Comparison of ENCODE assay signal across 27 cellular contexts in the genomic region with DNA sequence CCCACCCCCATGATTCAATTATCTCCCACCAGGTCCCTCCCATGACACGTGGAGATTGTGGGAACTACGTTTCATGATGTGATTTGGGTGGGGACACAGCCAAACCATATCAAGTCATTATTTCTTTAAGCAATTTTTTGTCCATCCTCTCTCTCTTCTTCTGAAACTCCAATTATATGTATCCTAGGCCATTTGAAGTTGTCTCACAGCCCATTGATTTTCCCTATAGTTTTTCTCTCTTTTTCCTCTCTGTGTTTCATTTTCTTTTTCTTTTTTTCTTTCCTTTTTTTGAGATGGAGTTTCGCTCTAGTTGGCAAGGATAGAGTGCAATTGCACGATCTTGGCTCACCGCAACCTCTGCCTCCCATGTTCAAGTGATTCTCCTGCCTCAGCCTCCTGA.
"Had no signal": no experiment of that assay in that cellular context is flagged by ENCODE, and none has a peak within 500 bp of the region (broad histone marks: within the 10 kb centered on the region; RNA-seq: fewer than 3 reads in every experiment).

No MANE protein-coding gene starts in this region.

- H3K36me3 ChIP-seq: stomach, suprapubic skin, thoracic aorta, thyroid gland, tibial artery, tibial nerve, transverse colon, upper lobe of left lung, upper lobe of right lung, uterus, vagina had no signal

- DNase-seq: stimulated activated CD4-positive, alpha-beta T cell treated with anti-CD3 and anti-CD28 coated beads, Interleukin-2, amount 100 ng/mL, for 48 hours; stimulated activated CD4-positive, alpha-beta T cell treated with anti-CD3 and anti-CD28 coated beads, Interleukin-4, amount 100 ng/mL, for 1 hour; stimulated activated CD4-positive, alpha-beta T cell treated with anti-CD3 and anti-CD28 coated beads, Interleukin-4, amount 100 ng/mL, for 24 hours; stimulated activated CD4-positive, alpha-beta T cell treated with anti-CD3 and anti-CD28 coated beads, Interleukin-4, amount 100 ng/mL, for 4 hours; stimulated activated CD8-positive, alpha-beta memory T cell treated with anti-CD3 and anti-CD28 coated beads, Interleukin-4, amount 100 ng/mL, for 48 hours; stimulated activated naive B cell treated with anti-CD40 and anti-IgM and Interleukin-4, amounts not matched to agents 10 μg/mL and 1 μg/mL and 100 μg/mL, for 72 hours; stimulated activated naive CD4-positive, alpha-beta T cell; stimulated activated naive CD4-positive, alpha-beta T cell treated with Interleukin-2 at 50 U/mL for 16 hours; stimulated activated naive CD8-positive, alpha-beta T cell treated with anti-CD3 and anti-CD28 coated beads, Interleukin-15, amount 100 ng/mL, for 72 hours; stimulated activated naive CD8-positive, alpha-beta T cell treated with anti-CD3 and anti-CD28 coated beads, Interleukin-15, Interleukin-2, amounts not matched to agents 100 U/mL and 50 U/mL, for 24 hours; stomach; substantia nigra; testis; thyroid gland; tibial artery; transverse colon; trophoblast cell; upper lobe of left lung; upper lobe of right lung; uterus had no signal

- H3K27ac ChIP-seq: stomach, suprapubic skin, testis, thoracic aorta, thyroid gland, tibial artery, tibial nerve, transverse colon, upper lobe of left lung, upper lobe of right lung, uterus, vagina had no signal

- H3K4me1 ChIP-seq: stomach, testis, thyroid gland, tibial artery, tibial nerve, transverse colon, upper lobe of left lung, upper lobe of right lung, uterus, vagina had no signal

- H3K9me3 ChIP-seq: suprapubic skin, testis, thyroid gland, uterus, vagina had no signal

- H3K4me3 ChIP-seq: stomach, suprapubic skin, testis, thoracic aorta, thyroid gland, tibial artery, tibial nerve, transverse colon, upper lobe of left lung, upper lobe of right lung, uterus, vagina had no signal

- FAIRE-seq: urothelium cell line had no signal

- H3K27me3 ChIP-seq: suprapubic skin, testis, thyroid gland, tibial artery, tibial nerve, transverse colon, upper lobe of left lung, upper lobe of right lung, uterus, vagina had no signal

- ATAC-seq: stimulated activated effector memory CD8-positive, alpha-beta T cell treated with anti-CD3 and anti-CD28 coated beads, Interleukin-12 subunit alpha, Interleukin-12 subunit beta, amount 100 ng/mL, for 72 hours; stimulated activated memory B cell treated with anti-CD40 and anti-IgM and Interleukin-4, amounts not matched to agents 10 μg/mL and 1 μg/mL and 100 μg/mL, for 72 hours; stimulated activated naive B cell treated with anti-CD40 and anti-IgM and Interleukin-4, amounts not matched to agents 10 μg/mL and 1 μg/mL and 100 μg/mL, for 72 hours; stimulated activated naive CD8-positive, alpha-beta T cell treated with anti-CD3 and anti-CD28 coated beads, Interleukin-15, amount 100 ng/mL, for 72 hours; stimulated activated naive CD8-positive, alpha-beta T cell treated with anti-CD3 and anti-CD28 coated beads, Interleukin-15, Interleukin-2, amounts not matched to agents 100 U/mL and 50 U/mL, for 24 hours; upper lobe of right lung had no signal
